Comparison of ENCODE assay signal across 11 cellular contexts in genomic region chr11:102807921-102808320, GRCh38. TPM values are rescaled to one million over a fixed set of nuclear protein-coding genes. Genes with fewer than 3 reads are reported as not detected.
DNase-seq lines count a peak whose midpoint lies in the region; ATAC-seq and TF ChIP-seq lines count a peak whose summit lies in the region.
"Had no signal": no experiment of that assay in that cellular context is flagged by ENCODE, and none has a peak within 500 bp of the region (broad histone marks: within the 10 kb centered on the region; RNA-seq: fewer than 3 reads in every experiment).

No MANE protein-coding gene starts in this region.

- H3K27ac ChIP-seq in IMR-90 (ENCODE audit: insufficient read depth, low read length) (no peak overlapping the region), testis (no peak overlapping the region)
- H3K27ac ChIP-seq: VCaP had no signal

- H3K4me3 ChIP-seq in IMR-90 (ENCODE audit: insufficient read depth, low read depth, low read length) (no peak overlapping the region), epithelial cell of proximal tubule (ENCODE audit: low read depth, low read length) (no peak overlapping the region), testis (peak overlapping the region; percentile 22 to 36)

- no peaks in the 10 kb centered on the region for H3K4me1 ChIP-seq in IMR-90 (ENCODE audit: control insufficient read depth, insufficient read depth, low read length)
- no peaks in the 10 kb centered on the region for H3K4me1 ChIP-seq in testis

- H3K4ac ChIP-seq in IMR-90 (ENCODE audit: low read depth, low read length): no peak overlapping the region

- no peak overlapping the region for H3K4me2 ChIP-seq in IMR-90 (ENCODE audit: low read depth, low read length)

- H3K36me3 ChIP-seq in IMR-90 (ENCODE audit: control insufficient read depth, insufficient read depth, low read length) (no peaks in the 10 kb centered on the region), testis (ENCODE audit: low read depth, missing control alignments) (no peaks in the 10 kb centered on the region)

- DNase-seq in activated naive CD4-positive, alpha-beta T cell treated with anti-CD3 and anti-CD28 coated beads, Interleukin-2, amount 10 ng/mL, durations not matched to agents 7 days and 5 days: peak; percentile 29
- no peak for DNase-seq in activated naive CD4-positive, alpha-beta T cell (lab: John Stamatoyannopoulos, UW)
- DNase-seq in IMR-90: peak; percentile 19
- no peak for DNase-seq in epithelial cell of proximal tubule (ENCODE audit: low read depth)
- peak; percentile 41 for DNase-seq in testis
- DNase-seq in foreskin melanocyte: no peak
- no peak for DNase-seq in T-helper 2 cell treated with Interferon-gamma antibody and Interleukin-4, amounts not matched to agents 5 μg/mL and 100 μg/mL, for 36 hours (ENCODE audit: low spot score)

- H2AK9ac ChIP-seq in IMR-90 (replicated peaks; ENCODE audit: low read depth, low read length, poor library complexity): no peak overlapping the region

- H2AFZ ChIP-seq in IMR-90 (replicated peaks; ENCODE audit: low read length, poor library complexity): peak overlapping the region; percentile 4

- dilution Hi-C loops in IMR-90 (cut with HindIII; ENCODE audit: low sequenced_read_pairs, unreplicated experiment): no loop called here

- H2BK15ac ChIP-seq in IMR-90 (ENCODE audit: low read depth, low read length): no peak overlapping the region

- no peak overlapping the region for H3K4me3 Mint-ChIP-seq in activated naive CD4-positive, alpha-beta T cell treated with anti-CD3 and anti-CD28 coated beads, Interleukin-2, amount 10 ng/mL, durations not matched to agents 7 days and 5 days
- H3K4me3 Mint-ChIP-seq in T-helper 2 cell treated with Interferon-gamma antibody and Interleukin-4, amounts not matched to agents 5 μg/mL and 100 μg/mL, for 36 hours: no peak overlapping the region
- H3K4me3 Mint-ChIP-seq: memory B cell had no signal

- H3K56ac ChIP-seq in IMR-90 (ENCODE audit: extremely low read depth, insufficient read depth, low read length): no peak overlapping the region

- no peaks in the 10 kb centered on the region for H3K4me1 Mint-ChIP-seq in activated naive CD4-positive, alpha-beta T cell treated with anti-CD3 and anti-CD28 coated beads, Interleukin-2, amount 10 ng/mL, durations not matched to agents 7 days and 5 days
- H3K4me1 Mint-ChIP-seq in T-helper 2 cell treated with Interferon-gamma antibody and Interleukin-4, amounts not matched to agents 5 μg/mL and 100 μg/mL, for 36 hours (ENCODE audit: low read depth): no peaks in the 10 kb centered on the region
- H3K4me1 Mint-ChIP-seq: memory B cell had no signal

- H2BK20ac ChIP-seq in IMR-90 (ENCODE audit: low read depth, low read length): no peak overlapping the region

- WGBS in IMR-90 (ENCODE audit: extremely low coverage in 2 of 2, insufficient read length in 1 of 2), 2 experiments: no CpG with 5 or more reads among the region's 19 CpGs
- WGBS in testis, 2 donors: 43 to 55% methylated on average over 9 to 19 of the region's 19 CpGs

- no peaks in the 10 kb centered on the region for H3K79me1 ChIP-seq in IMR-90 (ENCODE audit: low read depth in 1 of 2, low read length in 2 of 2)

- TF ChIP-seq RAD21 in IMR-90 (IDR thresholded peaks at IDR 0.05; ENCODE audit: low read length): no peak

- H3K9me3 ChIP-seq in IMR-90 (ENCODE audit: control insufficient read depth, insufficient read depth, low read length): no peaks in the 10 kb centered on the region
- no peaks in the 10 kb centered on the region for H3K9me3 ChIP-seq in testis

- no peak overlapping the region for H3K18ac ChIP-seq in IMR-90 (ENCODE audit: low read depth, low read length)

- TF ChIP-seq POLR2A in IMR-90 (IDR thresholded peaks at IDR 0.05; ENCODE audit: low read depth, low read length) (no peak), testis (IDR thresholded peaks at IDR 0.05) (no peak)

- peaks cover 6% of the 10 kb centered on the region for H3K27me3 Mint-ChIP-seq in activated naive CD4-positive, alpha-beta T cell treated with anti-CD3 and anti-CD28 coated beads, Interleukin-2, amount 10 ng/mL, durations not matched to agents 7 days and 5 days
- no peaks in the 10 kb centered on the region for H3K27me3 Mint-ChIP-seq in T-helper 2 cell treated with Interferon-gamma antibody and Interleukin-4, amounts not matched to agents 5 μg/mL and 100 μg/mL, for 36 hours (ENCODE audit: low read depth)

- CTCF ChIA-PET in activated naive CD4-positive, alpha-beta T cell treated with anti-CD3 and anti-CD28 coated beads, Interleukin-2, amount 10 ng/mL, durations not matched to agents 7 days and 5 days (lab: Charles Lee): no interaction called here
- CTCF ChIA-PET in IMR-90 (lab: Yijun Ruan, JAX): no interaction called here

- H3K36me3 Mint-ChIP-seq in activated naive CD4-positive, alpha-beta T cell treated with anti-CD3 and anti-CD28 coated beads, Interleukin-2, amount 10 ng/mL, durations not matched to agents 7 days and 5 days: no peaks in the 10 kb centered on the region
- H3K36me3 Mint-ChIP-seq in T-helper 2 cell treated with Interferon-gamma antibody and Interleukin-4, amounts not matched to agents 5 μg/mL and 100 μg/mL, for 36 hours (ENCODE audit: low read depth): no peaks in the 10 kb centered on the region
- H3K36me3 Mint-ChIP-seq: memory B cell had no signal

- ATAC-seq in IMR-90 (ENCODE audit: low read depth) (peak; percentile 48; the same call in 1 of the 2 replicates), HG02763 (IDR thresholded peaks at IDR 0.05; ENCODE audit: unreplicated experiment) (no peak)

- H3K9me3 Mint-ChIP-seq in activated naive CD4-positive, alpha-beta T cell treated with anti-CD3 and anti-CD28 coated beads, Interleukin-2, amount 10 ng/mL, durations not matched to agents 7 days and 5 days: no peaks in the 10 kb centered on the region
- H3K9me3 Mint-ChIP-seq in T-helper 2 cell treated with Interferon-gamma antibody and Interleukin-4, amounts not matched to agents 5 μg/mL and 100 μg/mL, for 36 hours: no peaks in the 10 kb centered on the region
- H3K9me3 Mint-ChIP-seq: memory B cell had no signal

- in situ Hi-C loops in IMR-90 (cut with MboI; ENCODE audit: low sequenced_read_pairs): no loop called here

- H2AK5ac ChIP-seq in IMR-90 (ENCODE audit: low read depth, low read length): no peak overlapping the region

- intact Hi-C loops in IMR-90 (cut with micrococcal nuclease): no loop called here
- intact Hi-C loops in testis (cut with DNase I; ENCODE audit: low total_unique reads): no loop called here

- H4K91ac ChIP-seq in IMR-90 (ENCODE audit: insufficient read depth, low read depth, low read length): no peak overlapping the region

- peak; percentile 33; the same call in 1 of the 2 replicates for TF ChIP-seq CTCF in IMR-90 (conservative IDR thresholded peaks at IDR 0.05; ENCODE audit: low read depth, low read length)
- peak; percentile 56 for TF ChIP-seq CTCF in epithelial cell of proximal tubule (conservative IDR thresholded peaks at IDR 0.05; ENCODE audit: low read depth, low read length)
- no peak for TF ChIP-seq CTCF in testis (IDR thresholded peaks at IDR 0.05)

- H2BK5ac ChIP-seq in IMR-90 (ENCODE audit: low read depth, low read length, poor library complexity, severe bottlenecking): no peak overlapping the region

- H2BK120ac ChIP-seq in IMR-90 (ENCODE audit: low read depth, low read length): no peak overlapping the region

- H4K5ac ChIP-seq in IMR-90 (ENCODE audit: low read depth, low read length): no peak overlapping the region

- no TSS peak for BruUV-seq in IMR-90 (replicated peaks; lab: Mats Ljungman, UMichigan)

- H3K27me3 ChIP-seq in IMR-90 (ENCODE audit: control insufficient read depth, insufficient read depth, low read length) (no peaks in the 10 kb centered on the region), testis (no peaks in the 10 kb centered on the region)

- no peak overlapping the region for H3K23ac ChIP-seq in IMR-90 (ENCODE audit: low read depth, low read length)

- H3K9me1 ChIP-seq in IMR-90 (ENCODE audit: insufficient read depth, low read length): no peaks in the 10 kb centered on the region

- POLR2A ChIA-PET in IMR-90 (lab: Charles Lee; ENCODE audit: unreplicated experiment): no interaction called here

- no peak overlapping the region for H3K27ac Mint-ChIP-seq in activated naive CD4-positive, alpha-beta T cell treated with anti-CD3 and anti-CD28 coated beads, Interleukin-2, amount 10 ng/mL, durations not matched to agents 7 days and 5 days
- no peak overlapping the region for H3K27ac Mint-ChIP-seq in T-helper 2 cell treated with Interferon-gamma antibody and Interleukin-4, amounts not matched to agents 5 μg/mL and 100 μg/mL, for 36 hours
- H3K27ac Mint-ChIP-seq: memory B cell had no signal

- H3K9ac ChIP-seq in IMR-90 (ENCODE audit: low read depth, low read length): no peak overlapping the region

- no peaks in the 10 kb centered on the region for H4K20me1 ChIP-seq in IMR-90 (ENCODE audit: insufficient read depth, low read length)

- no peak overlapping the region for H3K14ac ChIP-seq in IMR-90 (replicated peaks; ENCODE audit: low read depth, low read length)

- no peak overlapping the region for H4K8ac ChIP-seq in IMR-90 (ENCODE audit: low read depth in 2 of 2, low read length in 2 of 2)

TF ChIP-seq in IMR-90, 13 proteins besides CTCF, POLR2A, EP300 and RAD21 (continues in another document):
- no peak for TF ChIP-seq MAZ (IDR thresholded peaks at IDR 0.05; ENCODE audit: borderline replicate concordance, low read depth, low read length)
- no peak for TF ChIP-seq MAFK (IDR thresholded peaks at IDR 0.05; ENCODE audit: low read depth, low read length)
- TF ChIP-seq BHLHE40 (IDR thresholded peaks at IDR 0.05; ENCODE audit: low read depth, low read length): no peak
- no peak for TF ChIP-seq SMC3 (IDR thresholded peaks at IDR 0.05; ENCODE audit: low read depth, low read length)

RNA-seq across cellular contexts. Expression of gene MMP1, which starts 10.0 kb away (rescaled TPM):
- total RNA-seq in IMR-90 (2012; rRNA removed): 245 and 246 TPM in 2 replicates
- 155 and 166 TPM in 2 replicates for polyA plus RNA-seq in IMR-90 (2012; rRNA removed)
- 30.1 and 60.9 TPM in 2 replicates for polyA plus RNA-seq in IMR-90 (2012; cell fraction: cytosol; rRNA removed)
- polyA plus RNA-seq in IMR-90 (2012; cell fraction: nucleus; rRNA removed; ENCODE audit: low replicate concordance): 9.4 and 51.9 TPM in 2 replicates
- 2.7 and 3.8 TPM in 2 replicates for total RNA-seq in epithelial cell of proximal tubule
- under 1 TPM in 1 of 2 donors, not detected in 1; 0.31 TPM for total RNA-seq in testis
- polyA plus RNA-seq in testis (ENCODE audit: insufficient read depth, low read depth, low replicate concordance): 0.21 TPM
- total RNA-seq: temporal lobe had no signal

RNA-seq across cellular contexts. Expression of gene MMP10, which starts 27.5 kb away (rescaled TPM):
- total RNA-seq in IMR-90 (2012; rRNA removed) (not detected in 2 replicates), epithelial cell of proximal tubule (0.29 and 0.80 TPM in 2 replicates), testis (under 1 TPM; 0.19 to 0.39 TPM)
- polyA plus RNA-seq in IMR-90 (2012; rRNA removed) (not detected in 2 replicates), testis (ENCODE audit: insufficient read depth, low read depth, low replicate concordance) (1.1 TPM)
- polyA plus RNA-seq in IMR-90 (2012; cell fraction: cytosol; rRNA removed): not detected in 2 replicates
- not detected in 2 replicates for polyA plus RNA-seq in IMR-90 (2012; cell fraction: nucleus; rRNA removed; ENCODE audit: low replicate concordance)
- total RNA-seq: temporal lobe had no signal

RNA-seq across cellular contexts. Expression of gene MMP3, which starts 35.5 kb away (rescaled TPM):
- under 0.01 and 0.28 TPM in 2 replicates for total RNA-seq in IMR-90 (2012; rRNA removed)
- 0.29 and 0.39 TPM in 2 replicates for polyA plus RNA-seq in IMR-90 (2012; rRNA removed)
- 0.03 and 0.09 TPM in 2 replicates for polyA plus RNA-seq in IMR-90 (2012; cell fraction: cytosol; rRNA removed)
- polyA plus RNA-seq in IMR-90 (2012; cell fraction: nucleus; rRNA removed; ENCODE audit: low replicate concordance): 0.04 and 0.09 TPM in 2 replicates
- total RNA-seq in epithelial cell of proximal tubule: not detected in 2 replicates
- total RNA-seq in testis: not detected
- 10.2 TPM for polyA plus RNA-seq in testis (ENCODE audit: insufficient read depth, low read depth, low replicate concordance)
- total RNA-seq: temporal lobe had no signal

Comparison
In these comparisons a context has a peak if more than half of its experiments do, and no peak if none do; other contexts are left out.
1. DNase-seq: peak in activated naive CD4-positive, alpha-beta T cell treated with anti-CD3 and anti-CD28 coated beads, Interleukin-2, amount 10 ng/mL, durations not matched to agents 7 days and 5 days (single experiment), IMR-90 (single experiment) and testis (single experiment); none in activated naive CD4-positive, alpha-beta T cell (0 of 4), epithelial cell of proximal tubule (single experiment), foreskin melanocyte (single experiment) and T-helper 2 cell treated with Interferon-gamma antibody and Interleukin-4, amounts not matched to agents 5 μg/mL and 100 μg/mL, for 36 hours (single experiment).
2. H3K4me3 ChIP-seq: peak in testis (2 of 2); none in IMR-90 (single experiment) and epithelial cell of proximal tubule (single experiment).
3. CTCF ChIP-seq: peak in IMR-90 (single experiment) and epithelial cell of proximal tubule (single experiment); none in testis (0 of 3).
4. RNA of gene MMP1, which starts 10.0 kb away (total RNA-seq): 245 to 246 TPM in IMR-90; 2.7 to 3.8 TPM in epithelial cell of proximal tubule and 0.31 TPM in testis; every median in the first group is over 10 times any median in the second.